Comparison of ENCODE assay signal across 8 cellular contexts in genomic region chr17:77354721-77355455, GRCh38.
DNase-seq lines count a peak whose midpoint lies in the region; ATAC-seq and TF ChIP-seq lines count a peak whose summit lies in the region.

No MANE protein-coding gene starts in this region.

- peaks cover 3% of the 10 kb centered on the region for H3K27me3 Mint-ChIP-seq in activated T-helper 2 cell treated with anti-CD3 and anti-CD28 coated beads, Interferon-gamma antibody, Interleukin-2, Interleukin-4, amounts not matched to agents 10 μg/mL and 5 μg/mL and 100 μg/mL, durations not matched to agents 14 hours and 24 hours and 36 hours (ENCODE audit: low read depth)

- H3K4me1 ChIP-seq in esophagus squamous epithelium (peaks cover 37 to 76% (median 42%) of the 10 kb centered on the region in 3 donors), osteoblast (ENCODE audit: insufficient read depth, low read length) (peaks cover 36% of the 10 kb centered on the region)

- peaks cover 78% of the 10 kb centered on the region for H4K20me1 ChIP-seq in osteoblast (ENCODE audit: insufficient read depth, low read length)

- intact Hi-C loops in esophagus squamous epithelium (cut with DNase I): no loop called here
- intact Hi-C loops in activated T-helper 2 cell treated with anti-CD3 and anti-CD28 coated beads, Interferon-gamma antibody, Interleukin-2, Interleukin-4, amounts not matched to agents 10 μg/mL and 5 μg/mL and 100 μg/mL, durations not matched to agents 14 hours and 24 hours and 36 hours (cut with micrococcal nuclease): no loop called here

- POLR2A ChIA-PET in BJ (lab: Charles Lee): interaction anchor here (0.6 kb wide), 1 partner anchor 38 kb away, joined by 3 read pairs; no protein-coding TSS in a partner anchor

- ATAC-seq in GM18505 (IDR thresholded peaks at IDR 0.05; ENCODE audit: unreplicated experiment): no peak
- ATAC-seq in GM19324 (IDR thresholded peaks at IDR 0.05; ENCODE audit: low FRiP score, unreplicated experiment): no peak

- TF ChIP-seq POLR2A in esophagus squamous epithelium (IDR thresholded peaks at IDR 0.05): no peak
- no peak for TF ChIP-seq POLR2A in GM18505 (IDR thresholded peaks at IDR 0.05; ENCODE audit: borderline replicate concordance, extremely low read depth, insufficient read depth, insufficient read length)

- H3K9me3 Mint-ChIP-seq in activated T-helper 2 cell treated with anti-CD3 and anti-CD28 coated beads, Interferon-gamma antibody, Interleukin-2, Interleukin-4, amounts not matched to agents 10 μg/mL and 5 μg/mL and 100 μg/mL, durations not matched to agents 14 hours and 24 hours and 36 hours: no peaks in the 10 kb centered on the region

- WGBS in esophagus squamous epithelium, 2 donors: 30 to 54% methylated on average over 7 to 17 of the region's 24 CpGs

- H3K36me3 Mint-ChIP-seq in activated T-helper 2 cell treated with anti-CD3 and anti-CD28 coated beads, Interferon-gamma antibody, Interleukin-2, Interleukin-4, amounts not matched to agents 10 μg/mL and 5 μg/mL and 100 μg/mL, durations not matched to agents 14 hours and 24 hours and 36 hours (ENCODE audit: low read depth): no peaks in the 10 kb centered on the region

- H3K27me3 ChIP-seq in BJ (ENCODE audit: control insufficient read depth, insufficient read depth, low read length) (no peaks in the 10 kb centered on the region), esophagus squamous epithelium (no peaks in the 10 kb centered on the region), osteoblast (ENCODE audit: insufficient read depth, low read length) (no peaks in the 10 kb centered on the region)

- H3K4me2 ChIP-seq in osteoblast (ENCODE audit: insufficient read depth, low read length): peak overlapping the region; percentile 32

- H2AFZ ChIP-seq in osteoblast (ENCODE audit: low read length): no peak overlapping the region

- H3K27ac Mint-ChIP-seq in activated T-helper 2 cell treated with anti-CD3 and anti-CD28 coated beads, Interferon-gamma antibody, Interleukin-2, Interleukin-4, amounts not matched to agents 10 μg/mL and 5 μg/mL and 100 μg/mL, durations not matched to agents 14 hours and 24 hours and 36 hours: no peak overlapping the region

- DNase-seq in BJ (ENCODE audit: low read depth): peak; percentile 94
- peak; percentile 57 for DNase-seq in NCI-H446 treated with DMSO at 0.1 percent for 48 hours (lab: John Stamatoyannopoulos, UW)
- no peak for DNase-seq in esophagus squamous epithelium (lab: John Stamatoyannopoulos, UW)
- peak; percentile 97 for DNase-seq in osteoblast (ENCODE audit: insufficient read length, low spot score, missing footprints)
- no peak for DNase-seq in medulla oblongata (ENCODE audit: extremely low spot score)
- DNase-seq in activated T-helper 2 cell treated with anti-CD3 and anti-CD28 coated beads, Interferon-gamma antibody, Interleukin-2, Interleukin-4, amounts not matched to agents 10 μg/mL and 5 μg/mL and 100 μg/mL, durations not matched to agents 14 hours and 24 hours and 36 hours (ENCODE audit: low spot score): no peak

- H3K4me3 Mint-ChIP-seq in activated T-helper 2 cell treated with anti-CD3 and anti-CD28 coated beads, Interferon-gamma antibody, Interleukin-2, Interleukin-4, amounts not matched to agents 10 μg/mL and 5 μg/mL and 100 μg/mL, durations not matched to agents 14 hours and 24 hours and 36 hours (ENCODE audit: low read depth): no peak overlapping the region

- H3K4me1 Mint-ChIP-seq in activated T-helper 2 cell treated with anti-CD3 and anti-CD28 coated beads, Interferon-gamma antibody, Interleukin-2, Interleukin-4, amounts not matched to agents 10 μg/mL and 5 μg/mL and 100 μg/mL, durations not matched to agents 14 hours and 24 hours and 36 hours (ENCODE audit: low read depth): peaks cover 19% of the 10 kb centered on the region

- H3K36me3 ChIP-seq in BJ (ENCODE audit: control insufficient read depth, insufficient read depth, low read length) (no peaks in the 10 kb centered on the region; the same call in 1 of the 2 replicates), esophagus squamous epithelium (no peaks in the 10 kb centered on the region), osteoblast (ENCODE audit: insufficient read depth, low read length) (no peaks in the 10 kb centered on the region)

- peak overlapping the region; percentile 70 to 89 (median 78) for H3K27ac ChIP-seq in esophagus squamous epithelium
- peak overlapping the region; percentile 93 for H3K27ac ChIP-seq in osteoblast (ENCODE audit: low read depth, low read length)

- CTCF ChIA-PET in BJ (lab: Yijun Ruan, JAX): interaction anchor here (1.0 to 1.4 kb wide), 3 partner anchors 14 to 140 kb away, joined by 3 to 5 read pairs (median 5); no protein-coding TSS in a partner anchor

- peaks cover 79% of the 10 kb centered on the region for H3K79me2 ChIP-seq in osteoblast (ENCODE audit: insufficient read depth, low read length)

- TF ChIP-seq CTCF in BJ (IDR thresholded peaks at IDR 0.05; ENCODE audit: insufficient read depth, low read depth, low read length) (no peak), esophagus squamous epithelium (IDR thresholded peaks at IDR 0.05) (no peak), osteoblast (IDR thresholded peaks at IDR 0.05; ENCODE audit: extremely low read depth, low read depth, low read length) (no peak)

- no peaks in the 10 kb centered on the region for H3K9me3 ChIP-seq in esophagus squamous epithelium
- H3K9me3 ChIP-seq in osteoblast (ENCODE audit: low read depth, low read length): no peaks in the 10 kb centered on the region

- H3K4me3 ChIP-seq in BJ (ENCODE audit: low read depth, low read length): no peak overlapping the region
- H3K4me3 ChIP-seq in esophagus squamous epithelium: no peak overlapping the region
- no peak overlapping the region for H3K4me3 ChIP-seq in osteoblast (ENCODE audit: insufficient read depth, low read length)

Comparison
In these comparisons a context has a peak if more than half of its experiments do, and no peak if none do; other contexts are left out.
1. DNase-seq: peak in BJ (single experiment), NCI-H446 treated with DMSO at 0.1 percent for 48 hours (single experiment) and osteoblast (single experiment); none in esophagus squamous epithelium (single experiment), medulla oblongata (single experiment) and activated T-helper 2 cell treated with anti-CD3 and anti-CD28 coated beads, Interferon-gamma antibody, Interleukin-2, Interleukin-4, amounts not matched to agents 10 μg/mL and 5 μg/mL and 100 μg/mL, durations not matched to agents 14 hours and 24 hours and 36 hours (single experiment).